In the genomic region with DNA sequence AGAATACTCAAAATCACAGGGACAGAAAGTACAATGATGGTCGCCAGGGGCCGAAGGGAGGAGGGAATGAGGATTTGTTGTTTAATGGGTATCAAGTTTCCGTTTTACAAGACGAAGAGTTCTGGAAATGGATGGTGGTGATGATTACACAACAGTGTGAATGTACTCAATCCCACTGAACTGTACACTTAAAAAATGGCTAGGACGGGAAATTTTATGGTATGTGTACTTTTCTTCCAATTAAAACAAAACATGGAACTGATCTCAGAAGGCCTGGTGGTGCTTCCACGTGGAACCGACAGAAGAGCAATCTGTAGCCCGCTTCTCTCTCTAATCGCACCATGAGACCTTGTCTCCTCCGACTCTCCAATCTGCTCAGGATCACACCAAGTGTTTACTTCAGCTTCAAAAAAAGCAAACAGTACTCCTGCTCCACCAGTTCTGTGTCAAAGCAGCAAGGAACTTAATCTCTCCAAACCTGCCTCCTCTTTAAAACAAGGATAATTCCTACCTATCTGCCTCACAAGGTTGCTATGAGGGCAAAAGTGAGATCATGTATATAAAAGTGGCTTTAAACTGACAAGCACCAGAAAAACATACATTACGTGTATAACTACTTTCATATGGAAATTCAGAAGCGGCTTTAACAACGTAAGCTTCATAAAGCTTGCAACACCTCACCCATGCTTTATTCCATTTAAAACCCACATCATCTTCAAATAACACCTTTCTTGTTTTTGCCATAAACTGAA, we compare ENCODE assay signal across 8 cellular contexts. TPM values are rescaled to one million over a fixed set of nuclear protein-coding genes. Genes with fewer than 3 reads are reported as not detected.
A peak's percentile ranks its signal among the peaks of the same experiment; 100 is the strongest.
DNase-seq lines count a peak whose midpoint lies in the region; TF ChIP-seq lines count a peak whose summit lies in the region.

No MANE protein-coding gene starts in this region.

- no peaks in the 10 kb centered on the region for H3K36me3 ChIP-seq in vagina

- H3K9me3 Mint-ChIP-seq in MCF 10A (ENCODE audit: unreplicated experiment): no peaks in the 10 kb centered on the region

- H3K9me3 ChIP-seq in vagina: no peaks in the 10 kb centered on the region

- CTCF ChIA-PET in MCF 10A (lab: Yijun Ruan, JAX): no interaction called here

- H3K27me3 ChIP-seq in vagina: no peaks in the 10 kb centered on the region

- intact Hi-C loops in MCF 10A (cut with micrococcal nuclease): no loop called here
- intact Hi-C loops in vagina (cut with DNase I): no loop called here

- H3K27ac ChIP-seq in vagina: peak overlapping the region; percentile 96

- no peak for TF ChIP-seq CTCF in MCF 10A (IDR thresholded peaks at IDR 0.05; ENCODE audit: unreplicated experiment)
- no peak for TF ChIP-seq CTCF in vagina (IDR thresholded peaks at IDR 0.05)

- H3K4me3 Mint-ChIP-seq in MCF 10A (ENCODE audit: unreplicated experiment): peak overlapping the region; percentile 84

- peaks cover 1% of the 10 kb centered on the region for H3K36me3 Mint-ChIP-seq in MCF 10A (ENCODE audit: insufficient read depth, unreplicated experiment)

- no peaks in the 10 kb centered on the region for H3K27me3 Mint-ChIP-seq in MCF 10A (ENCODE audit: insufficient read depth, unreplicated experiment)

- DNase-seq in NCI-H2171 treated with DMSO at 0.1 percent for 48 hours (lab: John Stamatoyannopoulos, UW): peak; percentile 74
- DNase-seq in NCI-H2171 (lab: John Stamatoyannopoulos, UW): no peak
- DNase-seq in NCI-H2196 treated with DMSO at 0.1 percent for 48 hours (lab: John Stamatoyannopoulos, UW; ENCODE audit: unreplicated experiment): peak; percentile 36
- DNase-seq in MCF 10A (ENCODE audit: unreplicated experiment): peak; percentile 72
- DNase-seq in lung microvascular endothelial cell (ENCODE audit: low read depth in 2 of 2): peak; percentile 14 to 30
- no peak for DNase-seq in vagina (ENCODE audit: extremely low spot score in 2 of 2)
- DNase-seq in NCI-H1048 (lab: John Stamatoyannopoulos, UW): no peak
- no peak for DNase-seq in NCI-H146 treated with DMSO at 0.1 percent for 48 hours (lab: John Stamatoyannopoulos, UW; ENCODE audit: unreplicated experiment)

- POLR2A ChIA-PET in MCF 10A (lab: Yijun Ruan, JAX): interaction anchor here (0.7 to 4.0 kb wide), 8 partner anchors 11 to 149 kb away, joined by 3 to 31 read pairs (median 4); a partner anchor contains a TSS

- H3K4me3 ChIP-seq in vagina: peak overlapping the region; percentile 76 to 87

- peaks cover 39% of the 10 kb centered on the region for H3K4me1 ChIP-seq in vagina

- TF ChIP-seq POLR2A in vagina (IDR thresholded peaks at IDR 0.05): no peak

- H3K27ac Mint-ChIP-seq in MCF 10A (ENCODE audit: low read depth, unreplicated experiment): peak overlapping the region; percentile 86

- TSS peak; percentile 37 for BruUV-seq in MCF 10A (replicated peaks; lab: Mats Ljungman, UMichigan)

- H3K4me1 Mint-ChIP-seq in MCF 10A (ENCODE audit: insufficient read depth, unreplicated experiment): peaks cover 15% of the 10 kb centered on the region

RNA-seq across cellular contexts. Expression of a gene that starts 2.1 kb away (rescaled TPM):
- 140 and 152 TPM in 2 replicates for total RNA-seq in MCF 10A (2022)
- total RNA-seq in lung microvascular endothelial cell: 69.8 and 73.7 TPM in 2 replicates
- 62.9 TPM for total RNA-seq in vagina

RNA-seq across cellular contexts. Expression of a gene that starts 42.9 kb away (rescaled TPM):
- total RNA-seq in MCF 10A (2022): 1.3 and 2.4 TPM in 2 replicates
- 1.1 and 1.6 TPM in 2 replicates for total RNA-seq in lung microvascular endothelial cell
- 8.8 TPM for total RNA-seq in vagina

Comparison
In these comparisons a context has a peak if more than half of its experiments do, and no peak if none do; other contexts are left out.
1. DNase-seq: peak in NCI-H2171 treated with DMSO at 0.1 percent for 48 hours (single experiment), NCI-H2196 treated with DMSO at 0.1 percent for 48 hours (single experiment), MCF 10A (single experiment) and lung microvascular endothelial cell (2 of 2); none in NCI-H2171 (single experiment), vagina (0 of 2), NCI-H1048 (single experiment) and NCI-H146 treated with DMSO at 0.1 percent for 48 hours (single experiment).